Comparison of ENCODE assay signal across 9 cellular contexts in the genomic region with DNA sequence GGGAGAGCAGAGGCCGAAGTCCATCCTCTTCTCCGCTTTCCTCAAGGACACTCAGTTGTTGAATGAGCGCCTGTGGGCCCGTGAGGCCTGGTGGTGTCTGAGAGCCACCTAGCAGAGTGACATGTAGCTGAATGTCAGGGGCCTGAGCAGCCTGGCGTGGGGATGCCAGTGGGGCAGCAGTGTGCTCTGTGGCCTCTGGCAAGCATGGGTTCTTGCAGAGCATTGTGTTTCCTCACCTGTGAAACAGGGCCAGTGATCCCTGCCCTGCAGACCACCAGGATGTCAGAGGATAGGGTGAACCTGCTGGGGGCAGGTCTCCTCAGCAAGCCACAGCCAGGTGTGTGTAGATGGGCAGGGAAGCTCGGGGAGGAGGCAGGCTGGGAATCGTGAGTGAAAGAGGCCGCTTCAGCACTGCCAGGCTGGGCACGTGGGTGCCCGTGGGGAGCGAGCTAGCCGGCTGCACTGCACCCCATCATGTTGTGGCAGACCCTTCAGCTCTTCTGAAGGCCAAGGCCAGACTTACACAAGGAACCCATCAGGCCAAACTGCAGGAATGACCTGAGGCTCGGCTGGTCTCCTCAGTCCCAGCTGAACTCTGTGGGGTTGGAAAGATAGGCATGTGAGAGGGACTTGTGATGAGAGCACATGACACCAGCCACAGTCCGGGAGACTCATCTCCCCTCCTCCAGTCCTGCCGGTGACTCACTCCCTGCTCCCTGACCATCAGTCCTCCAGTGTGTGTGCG. TPM values are rescaled to one million over a fixed set of nuclear protein-coding genes. Genes with fewer than 3 reads are reported as not detected.
A peak's percentile ranks its signal among the peaks of the same experiment; 100 is the strongest.
DNase-seq lines count a peak whose midpoint lies in the region; FAIRE-seq and TF ChIP-seq lines count a peak whose summit lies in the region.
"Had no signal": no experiment of that assay in that cellular context is flagged by ENCODE, and none has a peak within 500 bp of the region (broad histone marks: within the 10 kb centered on the region; RNA-seq: fewer than 3 reads in every experiment).

No MANE protein-coding gene starts in this region.

- H3K79me2 ChIP-seq in astrocyte (ENCODE audit: insufficient read depth, low read length) = peaks cover 100% of the 10 kb centered on the region

- H3K9me3 Mint-ChIP-seq in astrocyte (ENCODE audit: unreplicated experiment) = no peaks in the 10 kb centered on the region
- no peaks in the 10 kb centered on the region for H3K9me3 Mint-ChIP-seq in activated naive CD4-positive, alpha-beta T cell treated with anti-CD3 and anti-CD28 coated beads, Interleukin-2, amount 10 ng/mL, durations not matched to agents 7 days and 5 days

- FAIRE-seq in astrocyte (lab: Jason Lieb, UNC) = peak; percentile 97
- no peak for FAIRE-seq in small intestine (lab: Jason Lieb, UNC)
- FAIRE-seq: endometrium had no signal

- H3K36me3 Mint-ChIP-seq in astrocyte (ENCODE audit: low read depth, unreplicated experiment) = peaks cover 7% of the 10 kb centered on the region
- peaks cover 10% of the 10 kb centered on the region for H3K36me3 Mint-ChIP-seq in activated naive CD4-positive, alpha-beta T cell treated with anti-CD3 and anti-CD28 coated beads, Interleukin-2, amount 10 ng/mL, durations not matched to agents 7 days and 5 days

- peaks cover 70% of the 10 kb centered on the region for H3K4me1 Mint-ChIP-seq in astrocyte (ENCODE audit: low read depth, unreplicated experiment)
- peaks cover 59% of the 10 kb centered on the region for H3K4me1 Mint-ChIP-seq in activated naive CD4-positive, alpha-beta T cell treated with anti-CD3 and anti-CD28 coated beads, Interleukin-2, amount 10 ng/mL, durations not matched to agents 7 days and 5 days

- peak overlapping the region; percentile 75 for H3K27ac ChIP-seq in astrocyte (ENCODE audit: low read depth, low read length)
- H3K27ac ChIP-seq in small intestine (ENCODE audit: low read depth in 1 of 2, low read length in 1 of 2) = peak overlapping the region; percentile 45 to 86

- peak; percentile 76 for DNase-seq in 8988T
- DNase-seq in HPDE6-E6E7 (ENCODE audit: extremely low spot score) = peak; percentile 87
- DNase-seq in astrocyte (ENCODE audit: low read depth) = peak; percentile 96
- peak in 34 of 51 donors; percentile 19 to 82 (median 44) for DNase-seq in hypothalamus (lab: John Stamatoyannopoulos, UW)
- DNase-seq in small intestine = peak; percentile 76
- DNase-seq in DMS153 (lab: John Stamatoyannopoulos, UW) = no peak
- no peak for DNase-seq in stimulated activated CD4-positive, alpha-beta T cell treated with anti-CD3 and anti-CD28 coated beads, Interleukin-2, amount 100 ng/mL, for 48 hours
- no peak for DNase-seq in activated naive CD4-positive, alpha-beta T cell treated with anti-CD3 and anti-CD28 coated beads, Interleukin-2, amount 10 ng/mL, durations not matched to agents 7 days and 5 days

- no peaks in the 10 kb centered on the region for H3K9me3 ChIP-seq in astrocyte (ENCODE audit: insufficient read depth, low read depth, low read length)
- no peaks in the 10 kb centered on the region for H3K9me3 ChIP-seq in small intestine (ENCODE audit: control insufficient read depth, low read depth)

- H3K36me3 ChIP-seq in astrocyte (ENCODE audit: insufficient read depth, low read length) (no peaks in the 10 kb centered on the region), small intestine (ENCODE audit: control insufficient read depth in 2 of 2, insufficient read depth in 2 of 2, low read length in 2 of 2) (no peaks in the 10 kb centered on the region)

- WGBS in small intestine, 3 donors = 26 to 57% (median 42%) methylated on average over 14 to 16 of the region's 16 CpGs

- H3K27ac Mint-ChIP-seq in astrocyte (ENCODE audit: unreplicated experiment) = peak overlapping the region; percentile 62
- H3K27ac Mint-ChIP-seq in activated naive CD4-positive, alpha-beta T cell treated with anti-CD3 and anti-CD28 coated beads, Interleukin-2, amount 10 ng/mL, durations not matched to agents 7 days and 5 days = no peak overlapping the region

- H3K4me3 Mint-ChIP-seq in astrocyte (ENCODE audit: unreplicated experiment) = peak overlapping the region; percentile 66
- no peak overlapping the region for H3K4me3 Mint-ChIP-seq in activated naive CD4-positive, alpha-beta T cell treated with anti-CD3 and anti-CD28 coated beads, Interleukin-2, amount 10 ng/mL, durations not matched to agents 7 days and 5 days

- TF ChIP-seq CTCF in astrocyte (IDR thresholded peaks at IDR 0.05; ENCODE audit: insufficient read depth, low read depth, low read length) = no peak

- H3K4me3 ChIP-seq in astrocyte (ENCODE audit: insufficient read depth, low read depth, low read length) (no peak overlapping the region), small intestine (ENCODE audit: low read depth in 1 of 2, low read length in 2 of 2) (no peak overlapping the region)

- peak overlapping the region; percentile 88 for H3K4me2 ChIP-seq in astrocyte (ENCODE audit: low read length)

- no peaks in the 10 kb centered on the region for H3K27me3 Mint-ChIP-seq in astrocyte (ENCODE audit: low read depth, unreplicated experiment)
- H3K27me3 Mint-ChIP-seq in activated naive CD4-positive, alpha-beta T cell treated with anti-CD3 and anti-CD28 coated beads, Interleukin-2, amount 10 ng/mL, durations not matched to agents 7 days and 5 days = no peaks in the 10 kb centered on the region

- no peak overlapping the region for H2AFZ ChIP-seq in astrocyte (ENCODE audit: low read depth, low read length)

- peaks cover 93% of the 10 kb centered on the region for H4K20me1 ChIP-seq in astrocyte (ENCODE audit: insufficient read depth, low read length)

- CTCF ChIA-PET in activated naive CD4-positive, alpha-beta T cell treated with anti-CD3 and anti-CD28 coated beads, Interleukin-2, amount 10 ng/mL, durations not matched to agents 7 days and 5 days (lab: Charles Lee) = interaction anchor here (0.5 to 1.0 kb wide), 3 partner anchors 8 to 89 kb away, joined by 3 to 4 read pairs (median 3); no protein-coding TSS in a partner anchor

- H3K27me3 ChIP-seq in astrocyte (ENCODE audit: insufficient read depth, low read length) = no peaks in the 10 kb centered on the region
- H3K27me3 ChIP-seq in small intestine (ENCODE audit: control insufficient read depth in 2 of 2, insufficient read depth in 2 of 2, low read length in 2 of 2) = no peaks in the 10 kb centered on the region

- H3K4me1 ChIP-seq in astrocyte (ENCODE audit: insufficient read depth, low read length) = peaks cover 55% of the 10 kb centered on the region
- H3K4me1 ChIP-seq in small intestine (ENCODE audit: control insufficient read depth in 2 of 2, insufficient read depth in 1 of 2, low read depth in 1 of 2, low read length in 1 of 2) = peaks cover 24 to 29% of the 10 kb centered on the region in 2 donors

- peak overlapping the region; percentile 58 for H3K9ac ChIP-seq in astrocyte (ENCODE audit: low read length)

RNA-seq across cellular contexts. Expression of a gene that starts 5.0 kb away (rescaled TPM):
- total RNA-seq in astrocyte = 29.1 and 29.2 TPM in 2 replicates
- polyA plus RNA-seq in small intestine = 10 to 100 TPM; 19.5 to 32.4 (median 30.9) TPM

RNA-seq across cellular contexts. Expression of a gene that starts 18.9 kb away (rescaled TPM):
- total RNA-seq in astrocyte = 44.8 and 46.0 TPM in 2 replicates
- 10 to 100 TPM; 33.2 to 49.7 (median 37.6) TPM for polyA plus RNA-seq in small intestine

RNA-seq across cellular contexts. Expression of a gene that starts 21.7 kb away (rescaled TPM):
- total RNA-seq in astrocyte = 3.0 and 3.1 TPM in 2 replicates
- 10 to 100 TPM in 1 of 3 donors, 1 to 10 TPM in 2; 4.7 to 10.3 (median 8.6) TPM for polyA plus RNA-seq in small intestine

RNA-seq across cellular contexts. Expression of a gene that starts 59.1 kb away (rescaled TPM):
- total RNA-seq in astrocyte = 45.5 and 45.9 TPM in 2 replicates
- polyA plus RNA-seq in small intestine = 100 to 1,000 TPM in 1 of 3 donors, 10 to 100 TPM in 2; 55.3 to 117 (median 83.5) TPM

Comparison
In these comparisons a context has a peak if more than half of its experiments do, and no peak if none do; other contexts are left out.
1. DNase-seq: peak in 8988T (single experiment), HPDE6-E6E7 (single experiment), astrocyte (single experiment), hypothalamus (34 of 51) and small intestine (single experiment); none in DMS153 (single experiment), stimulated activated CD4-positive, alpha-beta T cell treated with anti-CD3 and anti-CD28 coated beads, Interleukin-2, amount 100 ng/mL, for 48 hours (0 of 2) and activated naive CD4-positive, alpha-beta T cell treated with anti-CD3 and anti-CD28 coated beads, Interleukin-2, amount 10 ng/mL, durations not matched to agents 7 days and 5 days (single experiment).